ENCODE assay signal across 9 cellular contexts in the genomic region with DNA sequence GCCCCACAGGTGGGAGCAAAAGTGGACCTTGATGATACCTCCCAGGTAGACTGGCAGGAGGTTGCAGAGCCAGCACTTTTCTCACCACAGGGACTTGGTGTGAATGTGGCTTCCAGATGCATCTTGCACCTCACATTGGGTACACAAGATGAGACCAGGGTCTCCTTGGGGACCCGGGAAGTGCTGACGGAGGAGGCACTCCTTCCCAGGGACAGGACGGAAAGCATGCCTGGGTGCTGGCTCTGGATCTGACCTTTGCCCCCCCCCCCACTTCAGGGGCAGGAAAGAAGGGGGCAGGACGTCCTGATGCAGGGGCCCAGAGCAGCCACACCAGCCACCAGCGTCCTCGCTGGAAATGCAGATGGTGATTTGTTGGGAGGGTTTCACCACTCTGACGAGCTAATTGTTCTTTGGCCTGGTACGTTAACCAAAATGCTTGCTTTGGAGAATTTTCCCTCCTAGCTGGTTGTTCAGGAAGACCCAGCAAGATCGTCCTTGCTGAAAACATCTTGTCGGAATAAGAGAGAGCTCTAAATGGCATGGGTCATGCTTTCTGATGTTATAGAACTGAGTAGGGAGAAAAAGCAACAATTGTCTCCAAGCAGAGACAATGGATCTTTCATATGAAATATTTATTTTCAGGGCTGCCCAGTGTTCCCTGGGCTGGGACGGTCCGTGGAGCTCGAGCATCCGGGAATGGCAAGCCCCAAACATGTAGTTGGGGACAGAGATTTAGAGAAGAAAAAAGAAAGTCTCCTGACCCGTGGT.
DNase-seq lines count a peak whose midpoint lies in the region; ATAC-seq and TF ChIP-seq lines count a peak whose summit lies in the region.
"Had no signal": no experiment of that assay in that cellular context is flagged by ENCODE, and none has a peak within 500 bp of the region (broad histone marks: within the 10 kb centered on the region; RNA-seq: fewer than 3 reads in every experiment).

No MANE protein-coding gene starts in this region.

- ATAC-seq in HG03159 (IDR thresholded peaks at IDR 0.05; ENCODE audit: unreplicated experiment) (no peak), GM18517 (IDR thresholded peaks at IDR 0.05; ENCODE audit: unreplicated experiment) (no peak)

- peak overlapping the region; percentile 96 for H3K9ac ChIP-seq in mucosa of stomach (ENCODE audit: low read length)

- peak; percentile 30 for DNase-seq in activated effector memory CD4-positive, alpha-beta T cell treated with anti-CD3 and anti-CD28 coated beads, Interleukin-2, amount 50 U/mL, for 16 hours
- DNase-seq in activated effector memory CD4-positive, alpha-beta T cell treated with Interleukin-2 at 50 U/mL for 16 hours: no peak
- no peak for DNase-seq in epithelial cell of prostate (ENCODE audit: low read depth, low spot score)
- DNase-seq in vagina (ENCODE audit: extremely low spot score in 2 of 2): no peak
- no peak for DNase-seq in NCI-H2107 (lab: John Stamatoyannopoulos, UW)
- DNase-seq: stimulated activated CD4-positive, alpha-beta T cell treated with anti-CD3 and anti-CD28 coated beads, Interleukin-2, amount 100 ng/mL, for 48 hours had no signal

- H3K36me3 ChIP-seq in mucosa of stomach (ENCODE audit: control insufficient read depth, insufficient read depth, low read length) (peaks cover 15% of the 10 kb centered on the region), vagina (no peaks in the 10 kb centered on the region)

- H3K4me3 ChIP-seq in mucosa of stomach (ENCODE audit: low read length): peak overlapping the region; percentile 3
- H3K4me3 ChIP-seq in vagina: peak overlapping the region; percentile 82 to 95

- no peak for TF ChIP-seq CTCF in vagina (IDR thresholded peaks at IDR 0.05)

- no peak for TF ChIP-seq POLR2A in vagina (IDR thresholded peaks at IDR 0.05)

- H3K27me3 ChIP-seq in mucosa of stomach (ENCODE audit: control insufficient read depth, insufficient read depth, low read length): no peaks in the 10 kb centered on the region
- no peaks in the 10 kb centered on the region for H3K27me3 ChIP-seq in vagina

- H3K27ac ChIP-seq in epithelial cell of prostate (peak overlapping the region; percentile 99), vagina (peak overlapping the region; percentile 100)

- no peaks in the 10 kb centered on the region for H3K9me3 ChIP-seq in mucosa of stomach (ENCODE audit: control insufficient read depth, low read length)
- no peaks in the 10 kb centered on the region for H3K9me3 ChIP-seq in vagina

- intact Hi-C loops in vagina (cut with DNase I): loop anchor here (10.0 kb wide), 1 partner anchor 71 kb away; no protein-coding TSS in a partner anchor

- H3K4me1 ChIP-seq in mucosa of stomach (ENCODE audit: control insufficient read depth, insufficient read depth, low read length) (peaks cover 67% of the 10 kb centered on the region), vagina (peaks cover 61% of the 10 kb centered on the region)
